Comparison of ENCODE assay signal across 20 cellular contexts in genomic region chr21:44650265-44650972, GRCh38. TPM values are rescaled to one million over a fixed set of nuclear protein-coding genes. Genes with fewer than 3 reads are reported as not detected.
DNase-seq lines count a peak whose midpoint lies in the region; ATAC-seq and TF ChIP-seq lines count a peak whose summit lies in the region.
"Had no signal": no experiment of that assay in that cellular context is flagged by ENCODE, and none has a peak within 500 bp of the region (broad histone marks: within the 10 kb centered on the region; RNA-seq: fewer than 3 reads in every experiment).

No MANE protein-coding gene starts in this region.

- no peak for TF ChIP-seq EP300 in SK-N-SH (IDR thresholded peaks at IDR 0.05; ENCODE audit: borderline replicate concordance in 1 of 2, low read depth in 1 of 2, low read length in 1 of 2)

- peaks cover 4% of the 10 kb centered on the region for H3K4me1 Mint-ChIP-seq in type B pancreatic cell (ENCODE audit: unreplicated experiment)
- peaks cover 11% of the 10 kb centered on the region for H3K4me1 Mint-ChIP-seq in activated T-helper 2 cell treated with anti-CD3 and anti-CD28 coated beads, Interferon-gamma antibody, Interleukin-2, Interleukin-4, amounts not matched to agents 10 μg/mL and 5 μg/mL and 100 μg/mL, durations not matched to agents 14 hours and 24 hours and 36 hours (ENCODE audit: low read depth)

- CTCF ChIA-PET in SK-N-SH (lab: Yijun Ruan, JAX), result interaction anchor here (1.9 kb wide), 1 partner anchor 13 kb away, joined by 4 read pairs; the partner anchor contains the start of gene KRTAP10-10

- TF ChIP-seq CTCF in SK-N-SH (IDR thresholded peaks at IDR 0.05) (no peak), lower leg skin (IDR thresholded peaks at IDR 0.05) (no peak), type B pancreatic cell (conservative IDR thresholded peaks at IDR 0.05) (no peak)

- H3K9me3 ChIP-seq in SK-N-SH, result no peaks in the 10 kb centered on the region

- no peak overlapping the region for H3K9ac ChIP-seq in SK-N-SH

- intact Hi-C loops in lower leg skin (cut with DNase I; ENCODE audit: low total_unique reads), result no loop called here
- intact Hi-C loops in activated T-helper 2 cell treated with anti-CD3 and anti-CD28 coated beads, Interferon-gamma antibody, Interleukin-2, Interleukin-4, amounts not matched to agents 10 μg/mL and 5 μg/mL and 100 μg/mL, durations not matched to agents 14 hours and 24 hours and 36 hours (cut with micrococcal nuclease), result no loop called here

- H3K79me2 ChIP-seq in SK-N-SH (ENCODE audit: insufficient read depth), result no peaks in the 10 kb centered on the region

- H3K36me3 Mint-ChIP-seq in type B pancreatic cell, result no peaks in the 10 kb centered on the region
- peaks cover 6% of the 10 kb centered on the region for H3K36me3 Mint-ChIP-seq in activated T-helper 2 cell treated with anti-CD3 and anti-CD28 coated beads, Interferon-gamma antibody, Interleukin-2, Interleukin-4, amounts not matched to agents 10 μg/mL and 5 μg/mL and 100 μg/mL, durations not matched to agents 14 hours and 24 hours and 36 hours (ENCODE audit: low read depth)

- no peak for ATAC-seq in SK-N-SH treated with all-trans-retinoic acid at 6 μM for 48 hours
- ATAC-seq in HG03571 (IDR thresholded peaks at IDR 0.05; ENCODE audit: unreplicated experiment), result no peak

- H3K4me1 ChIP-seq in SK-N-SH (ENCODE audit: control insufficient read depth in 1 of 2, insufficient read depth in 2 of 2, low read depth in 1 of 2, low read length in 1 of 2), result no peaks in the 10 kb centered on the region
- H3K4me1 ChIP-seq: Caco-2 had no signal

- WGBS in SK-N-SH (ENCODE audit: low lambda C conversion rate), result 27% methylated on average over 17 of the region's 20 CpGs
- WGBS in lower leg skin, 2 donors, result 84 to 87% methylated on average over 20 of the region's 20 CpGs

- TF ChIP-seq RAD21 in SK-N-SH (IDR thresholded peaks at IDR 0.05; ENCODE audit: low read length), result no peak

- no peak overlapping the region for H3K27ac ChIP-seq in SK-N-SH (ENCODE audit: low read depth in 2 of 2, low read length in 1 of 2)
- H3K27ac ChIP-seq: 22Rv1, SK-N-MC had no signal

- no peaks in the 10 kb centered on the region for H3K9me3 Mint-ChIP-seq in type B pancreatic cell
- peaks cover 8% of the 10 kb centered on the region for H3K9me3 Mint-ChIP-seq in activated T-helper 2 cell treated with anti-CD3 and anti-CD28 coated beads, Interferon-gamma antibody, Interleukin-2, Interleukin-4, amounts not matched to agents 10 μg/mL and 5 μg/mL and 100 μg/mL, durations not matched to agents 14 hours and 24 hours and 36 hours

- H3F3A ChIP-seq in SK-N-SH (replicated peaks; ENCODE audit: insufficient read depth), result no peaks in the 10 kb centered on the region

- no peak overlapping the region for H3K4me3 Mint-ChIP-seq in type B pancreatic cell
- no peak overlapping the region for H3K4me3 Mint-ChIP-seq in activated T-helper 2 cell treated with anti-CD3 and anti-CD28 coated beads, Interferon-gamma antibody, Interleukin-2, Interleukin-4, amounts not matched to agents 10 μg/mL and 5 μg/mL and 100 μg/mL, durations not matched to agents 14 hours and 24 hours and 36 hours (ENCODE audit: low read depth)
- H3K4me3 Mint-ChIP-seq: H9 had no signal

- H2AFZ ChIP-seq in SK-N-SH (ENCODE audit: low read depth), result no peak overlapping the region

- peaks cover 62% of the 10 kb centered on the region for H3K27me3 ChIP-seq in SK-N-SH (ENCODE audit: insufficient read depth)

- H3K4me2 ChIP-seq in SK-N-SH, result no peak overlapping the region

- H3K9me2 ChIP-seq in SK-N-SH, result no peaks in the 10 kb centered on the region

- H3K4me3 ChIP-seq in SK-N-SH (ENCODE audit: low read depth in 2 of 2, low read length in 1 of 2) (no peak overlapping the region), lower leg skin (ENCODE audit: low read depth, poor library complexity, severe bottlenecking) (no peak overlapping the region)
- H3K4me3 ChIP-seq: SK-N-MC had no signal

- no peak overlapping the region for H3K27ac Mint-ChIP-seq in type B pancreatic cell
- H3K27ac Mint-ChIP-seq in activated T-helper 2 cell treated with anti-CD3 and anti-CD28 coated beads, Interferon-gamma antibody, Interleukin-2, Interleukin-4, amounts not matched to agents 10 μg/mL and 5 μg/mL and 100 μg/mL, durations not matched to agents 14 hours and 24 hours and 36 hours, result no peak overlapping the region
- H3K27ac Mint-ChIP-seq: H9 had no signal

- no peaks in the 10 kb centered on the region for H4K20me1 ChIP-seq in SK-N-SH (ENCODE audit: insufficient read depth)

- POLR2A ChIA-PET in SK-N-SH (lab: Yijun Ruan, JAX), result no interaction called here

- TF ChIP-seq POLR2A in lower leg skin (IDR thresholded peaks at IDR 0.05), result no peak

- no peaks in the 10 kb centered on the region for H3K36me3 ChIP-seq in SK-N-SH (replicated peaks in 1 of 2; ENCODE audit: control insufficient read depth in 1 of 2, insufficient read depth in 2 of 2, low read length in 1 of 2)

- H3K27me3 Mint-ChIP-seq in type B pancreatic cell, result peaks cover 7% of the 10 kb centered on the region
- no peaks in the 10 kb centered on the region for H3K27me3 Mint-ChIP-seq in activated T-helper 2 cell treated with anti-CD3 and anti-CD28 coated beads, Interferon-gamma antibody, Interleukin-2, Interleukin-4, amounts not matched to agents 10 μg/mL and 5 μg/mL and 100 μg/mL, durations not matched to agents 14 hours and 24 hours and 36 hours (ENCODE audit: low read depth)

- DNase-seq in SK-N-SH (no peak), lower leg skin (ENCODE audit: low spot score in 2 of 2) (peak; percentile 2 to 66), type B pancreatic cell (ENCODE audit: extremely low spot score, unreplicated experiment) (peak; percentile 60)
- no peak for DNase-seq in activated T-helper 2 cell treated with anti-CD3 and anti-CD28 coated beads, Interferon-gamma antibody, Interleukin-2, Interleukin-4, amounts not matched to agents 10 μg/mL and 5 μg/mL and 100 μg/mL, durations not matched to agents 14 hours and 24 hours and 36 hours (ENCODE audit: low spot score)
- DNase-seq: AML-193, Caco-2, H9, KG1, NCI-H1417, NCI-H187, NCI-H2107, NCI-H510A, NCI-H774, OCI-M1, SHP77 had no signal

TF ChIP-seq in SK-N-SH treated with all-trans-retinoic acid at 6 μM for 48 hours, 23 proteins besides CTCF, POLR2A, EP300 and RAD21 (continues in another document):
- TF ChIP-seq BACH2 (CRISPR knock-in tag; IDR thresholded peaks at IDR 0.05; ENCODE audit: borderline replicate concordance) (no peak), ZFP30 (CRISPR knock-in tag; IDR thresholded peaks at IDR 0.05) (no peak), ARNTL (CRISPR knock-in tag; IDR thresholded peaks at IDR 0.05; ENCODE audit: borderline replicate concordance, low read depth) (no peak), ZNF8 (CRISPR knock-in tag; IDR thresholded peaks at IDR 0.05) (no peak), GLIS3 (CRISPR knock-in tag; IDR thresholded peaks at IDR 0.05) (no peak), ISL1 (CRISPR knock-in tag; IDR thresholded peaks at IDR 0.05) (no peak), SNAI2 (CRISPR knock-in tag; IDR thresholded peaks at IDR 0.05) (no peak), ZNF565 (CRISPR knock-in tag; conservative IDR thresholded peaks at IDR 0.05; ENCODE audit: low read depth) (no peak), ZC3H10 (CRISPR knock-in tag; IDR thresholded peaks at IDR 0.05) (no peak), OSR1 (CRISPR knock-in tag; IDR thresholded peaks at IDR 0.05) (no peak)

RNA-seq across cellular contexts. Expression of gene KRTAP12-4, which starts 4.0 kb away (rescaled TPM):
- not detected in 2 replicates for polyA plus RNA-seq in SK-N-SH (2012; rRNA removed)
- not detected in 2 replicates for polyA plus RNA-seq in SK-N-SH (2012; cell fraction: cytosol; rRNA removed)
- polyA plus RNA-seq in SK-N-SH (2012; cell fraction: nucleus; rRNA removed), result not detected in 2 replicates
- total RNA-seq in lower leg skin, result not detected
- total RNA-seq in type B pancreatic cell (ENCODE audit: low replicate concordance), result not detected in 2 replicates
- not detected in 2 replicates for total RNA-seq in activated T-helper 2 cell treated with anti-CD3 and anti-CD28 coated beads, Interferon-gamma antibody, Interleukin-2, Interleukin-4, amounts not matched to agents 10 μg/mL and 5 μg/mL and 100 μg/mL, durations not matched to agents 14 hours and 24 hours and 36 hours
- total RNA-seq: Caco-2, H9, RPMI7951 had no signal

RNA-seq across cellular contexts. Expression of gene KRTAP10-11, which starts 4.2 kb away (rescaled TPM):
- not detected in 2 replicates for polyA plus RNA-seq in SK-N-SH (2012; rRNA removed)
- not detected in 2 replicates for polyA plus RNA-seq in SK-N-SH (2012; cell fraction: cytosol; rRNA removed)
- not detected in 2 replicates for polyA plus RNA-seq in SK-N-SH (2012; cell fraction: nucleus; rRNA removed)
- total RNA-seq in lower leg skin, result 1 to 10 TPM in 1 of 4 donors, not detected in 3; 6.5 TPM
- total RNA-seq in type B pancreatic cell (ENCODE audit: low replicate concordance), result not detected in 2 replicates
- not detected in 2 replicates for total RNA-seq in activated T-helper 2 cell treated with anti-CD3 and anti-CD28 coated beads, Interferon-gamma antibody, Interleukin-2, Interleukin-4, amounts not matched to agents 10 μg/mL and 5 μg/mL and 100 μg/mL, durations not matched to agents 14 hours and 24 hours and 36 hours
- total RNA-seq: Caco-2, H9, RPMI7951 had no signal

RNA-seq across cellular contexts. Expression of gene KRTAP12-3, which starts 7.3 kb away (rescaled TPM):
- polyA plus RNA-seq in SK-N-SH (2012; rRNA removed), result not detected in 2 replicates
- not detected in 2 replicates for polyA plus RNA-seq in SK-N-SH (2012; cell fraction: cytosol; rRNA removed)
- polyA plus RNA-seq in SK-N-SH (2012; cell fraction: nucleus; rRNA removed), result not detected in 2 replicates
- total RNA-seq in lower leg skin (10 to 100 TPM in 1 of 4 donors, not detected in 3; 13.2 TPM), type B pancreatic cell (ENCODE audit: low replicate concordance) (not detected in 2 replicates)
- not detected in 2 replicates for total RNA-seq in activated T-helper 2 cell treated with anti-CD3 and anti-CD28 coated beads, Interferon-gamma antibody, Interleukin-2, Interleukin-4, amounts not matched to agents 10 μg/mL and 5 μg/mL and 100 μg/mL, durations not matched to agents 14 hours and 24 hours and 36 hours
- total RNA-seq: Caco-2, H9, RPMI7951 had no signal

RNA-seq across cellular contexts. Expression of gene KRTAP10-10, which starts 13.3 kb away (rescaled TPM):
- not detected in 2 replicates for polyA plus RNA-seq in SK-N-SH (2012; rRNA removed)
- not detected in 2 replicates for polyA plus RNA-seq in SK-N-SH (2012; cell fraction: cytosol; rRNA removed)
- polyA plus RNA-seq in SK-N-SH (2012; cell fraction: nucleus; rRNA removed), result not detected in 2 replicates
- total RNA-seq in lower leg skin (1 to 10 TPM in 1 of 4 donors, not detected in 3; 5.3 TPM), type B pancreatic cell (ENCODE audit: low replicate concordance) (not detected in 2 replicates)
- total RNA-seq in activated T-helper 2 cell treated with anti-CD3 and anti-CD28 coated beads, Interferon-gamma antibody, Interleukin-2, Interleukin-4, amounts not matched to agents 10 μg/mL and 5 μg/mL and 100 μg/mL, durations not matched to agents 14 hours and 24 hours and 36 hours, result not detected in 2 replicates
- total RNA-seq: Caco-2, H9, RPMI7951 had no signal

RNA-seq across cellular contexts. Expression of gene KRTAP12-2, which starts 16.3 kb away (rescaled TPM):
- polyA plus RNA-seq in SK-N-SH (2012; rRNA removed), result not detected in 2 replicates
- not detected in 2 replicates for polyA plus RNA-seq in SK-N-SH (2012; cell fraction: cytosol; rRNA removed)
- not detected in 2 replicates for polyA plus RNA-seq in SK-N-SH (2012; cell fraction: nucleus; rRNA removed)
- 10 to 100 TPM in 1 of 4 donors, not detected in 3; 17.5 TPM for total RNA-seq in lower leg skin
- total RNA-seq in type B pancreatic cell (ENCODE audit: low replicate concordance), result not detected in 2 replicates
- not detected in 2 replicates for total RNA-seq in activated T-helper 2 cell treated with anti-CD3 and anti-CD28 coated beads, Interferon-gamma antibody, Interleukin-2, Interleukin-4, amounts not matched to agents 10 μg/mL and 5 μg/mL and 100 μg/mL, durations not matched to agents 14 hours and 24 hours and 36 hours
- total RNA-seq: Caco-2, H9, RPMI7951 had no signal

Comparison
In these comparisons a context has a peak if more than half of its experiments do, and no peak if none do; other contexts are left out.
1. DNase-seq: peak in lower leg skin (2 of 2) and type B pancreatic cell (single experiment); none in SK-N-SH (single experiment) and activated T-helper 2 cell treated with anti-CD3 and anti-CD28 coated beads, Interferon-gamma antibody, Interleukin-2, Interleukin-4, amounts not matched to agents 10 μg/mL and 5 μg/mL and 100 μg/mL, durations not matched to agents 14 hours and 24 hours and 36 hours (single experiment).